ENCODE assay signal across 1 cellular context in the genomic region with DNA sequence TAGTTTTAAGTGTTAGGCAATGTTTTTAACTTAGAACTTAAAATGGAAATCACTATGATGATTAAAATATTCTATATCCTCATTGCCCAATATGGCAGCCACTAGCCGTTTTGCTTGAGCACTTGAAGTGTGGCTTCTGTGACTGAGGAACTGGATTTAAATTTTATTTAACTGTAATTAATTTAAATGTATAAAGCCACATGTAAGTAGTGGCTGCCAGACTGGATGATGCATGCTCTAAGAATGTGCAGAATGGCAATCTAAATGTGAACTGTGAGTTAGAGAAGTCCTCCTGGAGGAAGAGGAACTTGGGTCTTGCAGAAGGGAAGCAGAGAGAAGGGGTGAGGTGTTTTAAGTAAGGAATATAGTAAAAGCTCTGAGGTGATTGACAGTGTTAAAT.
TF ChIP-seq lines count a peak whose summit lies in the region.

No MANE protein-coding gene starts in this region.

TF ChIP-seq in SK-N-SH, 30 proteins besides CTCF, POLR2A, EP300 and RAD21 (continued from another document):
- TF ChIP-seq ZBTB33 (IDR thresholded peaks at IDR 0.05; ENCODE audit: borderline replicate concordance, low read depth) (no peak), SMC3 (IDR thresholded peaks at IDR 0.05; ENCODE audit: low read depth, low read length) (no peak), YY1 (IDR thresholded peaks at IDR 0.05; ENCODE audit: low read depth) (peak; percentile 75; the same call in 1 of the 2 replicates), TCF12 (IDR thresholded peaks at IDR 0.05) (peak; percentile 64), TEAD4 (IDR thresholded peaks at IDR 0.05; ENCODE audit: borderline replicate concordance, insufficient read depth) (peak; percentile 64; the same call in 1 of the 2 replicates), GABPA (IDR thresholded peaks at IDR 0.05; ENCODE audit: low read depth) (no peak), NRF1 (IDR thresholded peaks at IDR 0.05; ENCODE audit: low read depth, low read length) (no peak)
- TF ChIP-seq, protein P1, sequence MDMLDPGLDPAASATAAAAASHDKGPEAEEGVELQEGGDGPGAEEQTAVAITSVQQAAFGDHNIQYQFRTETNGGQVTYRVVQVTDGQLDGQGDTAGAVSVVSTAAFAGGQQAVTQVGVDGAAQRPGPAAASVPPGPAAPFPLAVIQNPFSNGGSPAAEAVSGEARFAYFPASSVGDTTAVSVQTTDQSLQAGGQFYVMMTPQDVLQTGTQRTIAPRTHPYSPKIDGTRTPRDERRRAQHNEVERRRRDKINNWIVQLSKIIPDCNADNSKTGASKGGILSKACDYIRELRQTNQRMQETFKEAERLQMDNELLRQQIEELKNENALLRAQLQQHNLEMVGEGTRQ (IDR thresholded peaks at IDR 0.05; ENCODE audit: borderline replicate concordance, low read depth, low read length) = no peak
